Comparison of ENCODE assay signal across 8 cellular contexts in the genomic region with DNA sequence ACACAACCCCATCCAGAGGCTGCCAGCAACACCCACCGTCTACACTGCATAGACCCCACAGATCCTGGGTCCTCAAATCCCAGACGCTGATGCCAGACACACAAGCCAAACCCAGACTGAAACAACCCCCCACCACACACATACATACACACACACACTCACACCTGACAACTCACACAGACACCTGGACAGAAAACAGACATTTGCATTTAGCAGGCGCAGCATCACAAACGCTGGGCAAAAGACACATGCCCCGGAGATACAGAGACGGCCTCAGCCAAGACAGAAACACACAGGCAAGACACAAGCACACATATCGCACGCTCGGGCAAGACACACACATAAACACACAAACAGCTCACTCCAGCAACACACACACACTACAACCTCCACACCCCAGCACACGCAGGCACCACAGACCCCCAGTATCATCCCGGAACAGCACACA. TPM values are rescaled to one million over a fixed set of nuclear protein-coding genes. Genes with fewer than 3 reads are reported as not detected.
A peak's percentile ranks its signal among the peaks of the same experiment; 100 is the strongest.
DNase-seq lines count a peak whose midpoint lies in the region; ATAC-seq and TF ChIP-seq lines count a peak whose summit lies in the region.

No MANE protein-coding gene starts in this region.

- CTCF ChIA-PET in AG04450 (lab: Charles Lee), result interaction anchor here (1.0 kb wide), 1 partner anchor 14 kb away, joined by 3 read pairs; no protein-coding TSS in a partner anchor

- H3K9me3 ChIP-seq in AG04450 (ENCODE audit: control insufficient read depth, insufficient read depth, low read length), result no peaks in the 10 kb centered on the region; the same call in 1 of the 2 replicates
- no peaks in the 10 kb centered on the region for H3K9me3 ChIP-seq in right lobe of liver

- H3K36me3 ChIP-seq in right lobe of liver, result no peaks in the 10 kb centered on the region

- POLR2A ChIA-PET in AG04450 (lab: Yijun Ruan, JAX), result no interaction called here

- DNase-seq in AG04450 (ENCODE audit: low read depth, low spot score) (no peak), HCEC 1CT (peak; percentile 38), astrocyte of the hippocampus (ENCODE audit: low read depth, low spot score) (peak; percentile 54), right lobe of liver (no peak), GM19240 (ENCODE audit: insufficient read length, low spot score) (no peak), NCI-H510A (lab: John Stamatoyannopoulos, UW) (no peak)

- no peak for TF ChIP-seq CTCF in AG04450 (IDR thresholded peaks at IDR 0.05; ENCODE audit: low read depth, low read length)
- TF ChIP-seq CTCF in right lobe of liver (IDR thresholded peaks at IDR 0.05), result no peak

- ATAC-seq in right lobe of liver (no peak), GM21367 (IDR thresholded peaks at IDR 0.05; ENCODE audit: unreplicated experiment) (no peak), GM21526 (IDR thresholded peaks at IDR 0.05; ENCODE audit: low FRiP score, unreplicated experiment) (no peak)

- no peaks in the 10 kb centered on the region for H3K27me3 ChIP-seq in AG04450 (ENCODE audit: control insufficient read depth, insufficient read depth, low read length)
- no peaks in the 10 kb centered on the region for H3K27me3 ChIP-seq in right lobe of liver

- no peak for TF ChIP-seq POLR2A in right lobe of liver (IDR thresholded peaks at IDR 0.05)

- H3K27ac ChIP-seq in AG04450 (ENCODE audit: low read depth, low read length), result peak overlapping the region; percentile 52
- H3K27ac ChIP-seq in right lobe of liver, result peak overlapping the region in 2 of 3 donors; percentile 70 to 80

- WGBS in right lobe of liver (ENCODE audit: insufficient coverage, low coverage, low lambda C conversion rate, missing lambda C conversion rate), result 40% methylated on average over 1 of the region's 11 CpGs

- peaks cover 0 to 27% (median 14%) of the 10 kb centered on the region in 4 donors for H3K4me1 ChIP-seq in right lobe of liver

- H3K4me3 ChIP-seq in AG04450 (ENCODE audit: low read depth, low read length) (peak overlapping the region; percentile 98), right lobe of liver (peak overlapping the region; percentile 77 to 97 (median 93))

- intact Hi-C loops in right lobe of liver (cut with DNase I), result no loop called here

RNA-seq across cellular contexts. Expression of a gene that starts 1.3 kb away (rescaled TPM):
- 3.6 and 4.4 TPM in 2 replicates for polyA plus RNA-seq in AG04450 (2011; rRNA removed)
- polyA minus RNA-seq in AG04450 (2011; rRNA and poly(A)+ RNA removed), result 3.6 and 4.5 TPM in 2 replicates
- 1 to 10 TPM; 1.8 to 8.0 (median 3.1) TPM for total RNA-seq in right lobe of liver

RNA-seq across cellular contexts. Expression of a gene that starts 26.6 kb away (rescaled TPM):
- polyA plus RNA-seq in AG04450 (2011; rRNA removed), result 5.0 and 6.6 TPM in 2 replicates
- polyA minus RNA-seq in AG04450 (2011; rRNA and poly(A)+ RNA removed), result 4.7 and 9.3 TPM in 2 replicates
- 10 to 100 TPM in 2 of 6 experiments, 1 to 10 TPM in 4; 5.8 to 15.1 (median 9.1) TPM for total RNA-seq in right lobe of liver

RNA-seq across cellular contexts. Expression of a gene that starts 45.0 kb away (rescaled TPM):
- polyA plus RNA-seq in AG04450 (2011; rRNA removed), result 2.4 and 5.0 TPM in 2 replicates
- 1.0 and 1.3 TPM in 2 replicates for polyA minus RNA-seq in AG04450 (2011; rRNA and poly(A)+ RNA removed)
- 1 to 10 TPM; 2.2 to 5.8 (median 4.4) TPM for total RNA-seq in right lobe of liver

Comparison
In these comparisons a context has a peak if more than half of its experiments do, and no peak if none do; other contexts are left out.
1. DNase-seq: peak in HCEC 1CT (single experiment) and astrocyte of the hippocampus (single experiment); none in AG04450 (single experiment), right lobe of liver (0 of 3), GM19240 (single experiment) and NCI-H510A (single experiment).